8 cellular contexts compared by ENCODE assay signal in the genomic region with DNA sequence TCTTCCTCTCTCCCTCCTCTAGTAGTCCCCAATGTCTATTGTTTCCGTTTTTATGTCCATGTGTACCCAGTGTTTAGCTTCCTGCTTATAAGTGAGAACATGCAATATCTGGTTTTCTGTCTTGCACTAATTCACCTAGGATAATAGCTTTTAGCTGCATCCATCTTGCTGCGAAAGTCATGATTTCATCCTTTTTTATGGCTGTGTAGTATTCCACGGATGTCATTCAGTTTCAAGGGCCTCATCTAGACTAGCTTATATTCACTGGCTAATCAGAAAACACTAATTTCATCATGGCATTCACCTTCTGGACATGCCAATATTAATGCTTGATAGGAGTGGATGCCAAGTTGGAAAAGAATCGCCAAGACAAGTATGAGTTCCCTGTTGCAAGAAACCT.
"Had no signal": no experiment of that assay in that cellular context is flagged by ENCODE, and none has a peak within 500 bp of the region (broad histone marks: within the 10 kb centered on the region; RNA-seq: fewer than 3 reads in every experiment).

No MANE protein-coding gene starts in this region.

- H3K9ac ChIP-seq: KMS-11 had no signal

- H3K4me2 ChIP-seq: KMS-11 had no signal

- H3K27ac ChIP-seq: HL-60, KMS-11 had no signal

- H3K36me3 Mint-ChIP-seq: IgD-negative memory B cell had no signal

- DNase-seq: IMR-90, KBM-7, KG1 had no signal

- H3K27me3 Mint-ChIP-seq: IgD-negative memory B cell had no signal

- FAIRE-seq: HepG2, HTR-8/SVneo had no signal

- ATAC-seq: HepG2 had no signal

- H3K4me1 Mint-ChIP-seq: IgD-negative memory B cell had no signal

- H3K4me3 Mint-ChIP-seq: IgD-negative memory B cell had no signal
